1 cellular context compared by ENCODE assay signal in the genomic region with DNA sequence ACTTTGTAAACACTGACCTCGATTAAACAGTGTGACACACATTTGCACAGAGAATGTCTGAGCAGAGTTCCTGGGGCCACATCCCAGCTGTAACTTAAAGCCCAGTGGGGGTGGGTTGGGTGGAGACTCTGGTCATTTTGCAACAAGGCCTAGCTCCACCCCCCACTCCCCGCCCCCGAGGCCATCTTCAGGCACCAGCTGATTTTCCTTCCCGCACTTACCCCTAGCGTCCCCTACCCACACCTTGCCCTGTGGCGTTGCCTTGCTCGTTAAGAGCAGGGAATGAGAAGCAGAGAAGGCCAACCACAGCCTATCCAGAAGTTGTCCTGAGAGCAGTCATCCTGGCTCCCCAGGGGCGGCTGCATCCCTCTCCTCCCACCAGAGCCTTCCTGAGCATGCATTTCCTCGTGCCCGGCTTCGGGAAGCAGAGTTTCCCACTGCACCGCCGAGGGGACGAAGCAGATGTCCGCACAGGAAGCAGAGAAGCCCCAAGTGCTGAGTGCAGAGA.
TF ChIP-seq lines count a peak whose summit lies in the region.

No MANE protein-coding gene starts in this region.

TF ChIP-seq in WTC11, 78 proteins besides CTCF, POLR2A, EP300 and RAD21 (continued from another document):
- TF ChIP-seq, protein P1, sequence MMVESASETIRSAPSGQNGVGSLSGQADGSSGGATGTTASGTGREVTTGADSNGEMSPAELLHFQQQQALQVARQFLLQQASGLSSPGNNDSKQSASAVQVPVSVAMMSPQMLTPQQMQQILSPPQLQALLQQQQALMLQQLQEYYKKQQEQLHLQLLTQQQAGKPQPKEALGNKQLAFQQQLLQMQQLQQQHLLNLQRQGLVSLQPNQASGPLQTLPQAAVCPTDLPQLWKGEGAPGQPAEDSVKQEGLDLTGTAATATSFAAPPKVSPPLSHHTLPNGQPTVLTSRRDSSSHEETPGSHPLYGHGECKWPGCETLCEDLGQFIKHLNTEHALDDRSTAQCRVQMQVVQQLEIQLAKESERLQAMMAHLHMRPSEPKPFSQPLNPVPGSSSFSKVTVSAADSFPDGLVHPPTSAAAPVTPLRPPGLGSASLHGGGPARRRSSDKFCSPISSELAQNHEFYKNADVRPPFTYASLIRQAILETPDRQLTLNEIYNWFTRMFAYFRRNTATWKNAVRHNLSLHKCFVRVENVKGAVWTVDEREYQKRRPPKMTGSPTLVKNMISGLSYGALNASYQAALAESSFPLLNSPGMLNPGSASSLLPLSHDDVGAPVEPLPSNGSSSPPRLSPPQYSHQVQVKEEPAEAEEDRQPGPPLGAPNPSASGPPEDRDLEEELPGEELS (CRISPR knock-in tag; IDR thresholded peaks at IDR 0.05) = peak; percentile 19; the same call in 1 of the 2 replicates
- TF ChIP-seq ZNF423 (CRISPR knock-in tag; IDR thresholded peaks at IDR 0.05) = no peak
- no peak for TF ChIP-seq GTF2I (CRISPR knock-in tag; conservative IDR thresholded peaks at IDR 0.05)
- TF ChIP-seq, protein P2, sequence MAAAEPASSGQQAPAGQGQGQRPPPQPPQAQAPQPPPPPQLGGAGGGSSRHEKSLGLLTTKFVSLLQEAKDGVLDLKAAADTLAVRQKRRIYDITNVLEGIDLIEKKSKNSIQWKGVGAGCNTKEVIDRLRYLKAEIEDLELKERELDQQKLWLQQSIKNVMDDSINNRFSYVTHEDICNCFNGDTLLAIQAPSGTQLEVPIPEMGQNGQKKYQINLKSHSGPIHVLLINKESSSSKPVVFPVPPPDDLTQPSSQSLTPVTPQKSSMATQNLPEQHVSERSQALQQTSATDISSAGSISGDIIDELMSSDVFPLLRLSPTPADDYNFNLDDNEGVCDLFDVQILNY (CRISPR knock-in tag; IDR thresholded peaks at IDR 0.05) = peak; percentile 48; the same call in 1 of the 2 replicates
- TF ChIP-seq, protein P3, sequence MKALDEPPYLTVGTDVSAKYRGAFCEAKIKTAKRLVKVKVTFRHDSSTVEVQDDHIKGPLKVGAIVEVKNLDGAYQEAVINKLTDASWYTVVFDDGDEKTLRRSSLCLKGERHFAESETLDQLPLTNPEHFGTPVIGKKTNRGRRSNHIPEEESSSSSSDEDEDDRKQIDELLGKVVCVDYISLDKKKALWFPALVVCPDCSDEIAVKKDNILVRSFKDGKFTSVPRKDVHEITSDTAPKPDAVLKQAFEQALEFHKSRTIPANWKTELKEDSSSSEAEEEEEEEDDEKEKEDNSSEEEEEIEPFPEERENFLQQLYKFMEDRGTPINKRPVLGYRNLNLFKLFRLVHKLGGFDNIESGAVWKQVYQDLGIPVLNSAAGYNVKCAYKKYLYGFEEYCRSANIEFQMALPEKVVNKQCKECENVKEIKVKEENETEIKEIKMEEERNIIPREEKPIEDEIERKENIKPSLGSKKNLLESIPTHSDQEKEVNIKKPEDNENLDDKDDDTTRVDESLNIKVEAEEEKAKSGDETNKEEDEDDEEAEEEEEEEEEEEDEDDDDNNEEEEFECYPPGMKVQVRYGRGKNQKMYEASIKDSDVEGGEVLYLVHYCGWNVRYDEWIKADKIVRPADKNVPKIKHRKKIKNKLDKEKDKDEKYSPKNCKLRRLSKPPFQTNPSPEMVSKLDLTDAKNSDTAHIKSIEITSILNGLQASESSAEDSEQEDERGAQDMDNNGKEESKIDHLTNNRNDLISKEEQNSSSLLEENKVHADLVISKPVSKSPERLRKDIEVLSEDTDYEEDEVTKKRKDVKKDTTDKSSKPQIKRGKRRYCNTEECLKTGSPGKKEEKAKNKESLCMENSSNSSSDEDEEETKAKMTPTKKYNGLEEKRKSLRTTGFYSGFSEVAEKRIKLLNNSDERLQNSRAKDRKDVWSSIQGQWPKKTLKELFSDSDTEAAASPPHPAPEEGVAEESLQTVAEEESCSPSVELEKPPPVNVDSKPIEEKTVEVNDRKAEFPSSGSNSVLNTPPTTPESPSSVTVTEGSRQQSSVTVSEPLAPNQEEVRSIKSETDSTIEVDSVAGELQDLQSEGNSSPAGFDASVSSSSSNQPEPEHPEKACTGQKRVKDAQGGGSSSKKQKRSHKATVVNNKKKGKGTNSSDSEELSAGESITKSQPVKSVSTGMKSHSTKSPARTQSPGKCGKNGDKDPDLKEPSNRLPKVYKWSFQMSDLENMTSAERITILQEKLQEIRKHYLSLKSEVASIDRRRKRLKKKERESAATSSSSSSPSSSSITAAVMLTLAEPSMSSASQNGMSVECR (CRISPR knock-in tag; IDR thresholded peaks at IDR 0.05; ENCODE audit: borderline replicate concordance) = peak; percentile 70; the same call in 1 of the 2 replicates
- TF ChIP-seq, protein P4, sequence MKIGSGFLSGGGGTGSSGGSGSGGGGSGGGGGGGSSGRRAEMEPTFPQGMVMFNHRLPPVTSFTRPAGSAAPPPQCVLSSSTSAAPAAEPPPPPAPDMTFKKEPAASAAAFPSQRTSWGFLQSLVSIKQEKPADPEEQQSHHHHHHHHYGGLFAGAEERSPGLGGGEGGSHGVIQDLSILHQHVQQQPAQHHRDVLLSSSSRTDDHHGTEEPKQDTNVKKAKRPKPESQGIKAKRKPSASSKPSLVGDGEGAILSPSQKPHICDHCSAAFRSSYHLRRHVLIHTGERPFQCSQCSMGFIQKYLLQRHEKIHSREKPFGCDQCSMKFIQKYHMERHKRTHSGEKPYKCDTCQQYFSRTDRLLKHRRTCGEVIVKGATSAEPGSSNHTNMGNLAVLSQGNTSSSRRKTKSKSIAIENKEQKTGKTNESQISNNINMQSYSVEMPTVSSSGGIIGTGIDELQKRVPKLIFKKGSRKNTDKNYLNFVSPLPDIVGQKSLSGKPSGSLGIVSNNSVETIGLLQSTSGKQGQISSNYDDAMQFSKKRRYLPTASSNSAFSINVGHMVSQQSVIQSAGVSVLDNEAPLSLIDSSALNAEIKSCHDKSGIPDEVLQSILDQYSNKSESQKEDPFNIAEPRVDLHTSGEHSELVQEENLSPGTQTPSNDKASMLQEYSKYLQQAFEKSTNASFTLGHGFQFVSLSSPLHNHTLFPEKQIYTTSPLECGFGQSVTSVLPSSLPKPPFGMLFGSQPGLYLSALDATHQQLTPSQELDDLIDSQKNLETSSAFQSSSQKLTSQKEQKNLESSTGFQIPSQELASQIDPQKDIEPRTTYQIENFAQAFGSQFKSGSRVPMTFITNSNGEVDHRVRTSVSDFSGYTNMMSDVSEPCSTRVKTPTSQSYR (CRISPR knock-in tag; IDR thresholded peaks at IDR 0.05) = 0 out of 2 replicates have a peak, but pooled peaks have one; percentile 38
- TF ChIP-seq, protein P5, sequence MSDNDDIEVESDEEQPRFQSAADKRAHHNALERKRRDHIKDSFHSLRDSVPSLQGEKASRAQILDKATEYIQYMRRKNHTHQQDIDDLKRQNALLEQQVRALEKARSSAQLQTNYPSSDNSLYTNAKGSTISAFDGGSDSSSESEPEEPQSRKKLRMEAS (CRISPR knock-in tag; IDR thresholded peaks at IDR 0.05) = peak; percentile 71; the same call in 1 of the 2 replicates
- TF ChIP-seq FOXP1 (CRISPR knock-in tag; IDR thresholded peaks at IDR 0.05; ENCODE audit: borderline replicate concordance) = peak; percentile 31; the same call in 1 of the 2 replicates
TF ChIP-seq in WTC11: peak in this region for 6.
